1 cellular context compared by ENCODE assay signal in genomic region chr19:40533508-40533907, GRCh38.
TF ChIP-seq lines count a peak whose summit lies in the region.

No MANE protein-coding gene starts in this region.

TF ChIP-seq in IMR-90, 13 proteins besides CTCF, POLR2A, EP300 and RAD21 (continued from another document):
- no peak for TF ChIP-seq BHLHE40 (IDR thresholded peaks at IDR 0.05; ENCODE audit: low read depth, low read length)
- no peak for TF ChIP-seq MAZ (IDR thresholded peaks at IDR 0.05; ENCODE audit: borderline replicate concordance, low read depth, low read length)
- TF ChIP-seq FOS (IDR thresholded peaks at IDR 0.05; ENCODE audit: low read depth, low read length): no peak
